Comparison of ENCODE assay signal across 25 cellular contexts in genomic region chr20:48660788-48661187, GRCh38.
"Had no signal": no experiment of that assay in that cellular context is flagged by ENCODE, and none has a peak within 500 bp of the region (broad histone marks: within the 10 kb centered on the region; RNA-seq: fewer than 3 reads in every experiment).

No MANE protein-coding gene starts in this region.

- H3K4me1 Mint-ChIP-seq: brain had no signal

- H3K27ac Mint-ChIP-seq: activated naive CD4-positive, alpha-beta T cell treated with anti-CD3 and anti-CD28 coated beads for 36 hours had no signal

- H3K9me3 Mint-ChIP-seq: stimulated activated naive CD8-positive, alpha-beta T cell treated with anti-CD3 and anti-CD28 coated beads, Interleukin-15, amount 100 ng/mL, for 72 hours had no signal

- DNase-seq: activated CD4-positive, alpha-beta T cell treated with anti-CD3 and anti-CD28 coated beads, Interleukin-2, amount 50 U/mL, for 1 hour; activated CD4-positive, CD25-positive, alpha-beta regulatory T cell treated with anti-CD3 and anti-CD28 coated beads, Interleukin-2, amount 50 U/mL, for 72 hours; activated CD8-positive, alpha-beta memory T cell treated with anti-CD3 and anti-CD28 coated beads for 24 hours; activated CD8-positive, alpha-beta memory T cell treated with anti-CD3 and anti-CD28 coated beads, Interleukin-2, amount 50 U/mL, for 4 hours; activated effector memory CD4-positive, alpha-beta T cell treated with Interleukin-2 at 50 U/mL for 16 hours; activated naive CD4-positive, alpha-beta T cell treated with anti-CD3 and anti-CD28 coated beads for 36 hours; activated T-cell treated with anti-CD3 and anti-CD28 coated beads, Interleukin-2, amount 50 U/mL, for 48 hours; anterior cingulate cortex; caudate nucleus; dermis blood vessel endothelial cell; effector CD8-positive, alpha-beta T cell; erythroblast; foreskin keratinocyte; kidney; lower lobe of right lung; naive B cell; ovary; right cardiac atrium; stimulated activated CD4-positive, alpha-beta T cell treated with anti-CD3 and anti-CD28 coated beads, Interleukin-12 subunit alpha, Interleukin-12 subunit beta, amount 100 ng/mL, for 4 hours; stimulated activated CD4-positive, alpha-beta T cell treated with anti-CD3 and anti-CD28 coated beads, Interleukin-4, amount 100 ng/mL, for 4 hours; stimulated activated naive CD8-positive, alpha-beta T cell treated with anti-CD3 and anti-CD28 coated beads, Interleukin-15, amount 100 ng/mL, for 72 hours; trophoblast cell; uterus; WERI-Rb-1 had no signal

- ATAC-seq: foreskin keratinocyte; lower lobe of right lung; right cardiac atrium; stimulated activated naive CD8-positive, alpha-beta T cell treated with anti-CD3 and anti-CD28 coated beads, Interleukin-15, amount 100 ng/mL, for 72 hours had no signal

- H3K4me3 Mint-ChIP-seq: activated naive CD4-positive, alpha-beta T cell treated with anti-CD3 and anti-CD28 coated beads for 36 hours; brain; stimulated activated naive CD8-positive, alpha-beta T cell treated with anti-CD3 and anti-CD28 coated beads, Interleukin-15, amount 100 ng/mL, for 72 hours had no signal

- H3K27me3 Mint-ChIP-seq: brain; naive B cell; stimulated activated naive CD8-positive, alpha-beta T cell treated with anti-CD3 and anti-CD28 coated beads, Interleukin-15, amount 100 ng/mL, for 72 hours had no signal
